Comparison of ENCODE assay signal across 8 cellular contexts in the genomic region with DNA sequence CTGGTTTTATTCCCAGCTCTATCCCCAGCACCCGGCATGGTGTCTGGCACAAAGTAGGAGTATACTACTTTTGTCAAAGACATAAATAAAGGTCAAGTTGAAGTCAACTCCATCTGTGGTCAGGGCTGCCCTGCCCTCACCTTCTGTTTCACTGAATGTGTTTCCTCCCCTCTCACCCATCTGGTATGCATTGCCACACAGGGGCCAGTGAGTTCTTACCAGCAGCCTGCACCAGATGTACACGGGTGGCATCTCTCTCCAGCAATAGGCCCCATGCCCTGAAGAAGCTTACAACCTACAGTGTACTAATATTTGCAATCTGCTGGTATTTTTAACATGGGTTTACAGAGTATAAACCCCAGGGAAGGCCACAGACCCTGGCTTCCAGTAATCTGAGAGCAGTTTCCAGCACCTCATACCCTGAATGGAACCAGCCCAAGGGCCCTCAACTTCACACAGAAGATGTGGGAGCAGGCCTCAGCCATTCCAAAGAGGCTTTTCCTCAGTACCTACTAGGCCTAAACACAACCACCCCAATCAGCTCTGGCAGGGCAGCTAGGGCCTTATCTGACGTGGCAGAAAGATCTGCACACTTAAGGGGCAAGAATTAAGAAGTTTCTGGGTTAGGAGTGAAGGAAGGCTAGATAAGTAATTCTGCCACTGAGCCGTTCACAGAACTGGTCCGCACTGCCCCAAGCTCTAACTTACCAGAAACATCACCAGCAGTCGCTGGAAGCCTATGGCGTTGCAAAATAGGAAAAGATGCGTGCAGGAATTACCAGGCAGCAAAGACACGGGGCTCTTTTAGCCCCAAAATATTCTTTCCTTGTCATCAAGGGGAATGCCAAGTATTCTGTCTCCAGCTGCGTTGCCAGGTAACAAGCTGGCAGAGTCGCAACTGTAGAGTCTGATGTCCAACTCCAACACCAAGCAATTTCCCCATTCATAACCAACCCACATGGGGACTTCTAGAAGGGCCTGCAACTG. TPM values are rescaled to one million over a fixed set of nuclear protein-coding genes. Genes with fewer than 3 reads are reported as not detected.
DNase-seq lines count a peak whose midpoint lies in the region; ATAC-seq and TF ChIP-seq lines count a peak whose summit lies in the region.

No MANE protein-coding gene starts in this region.

- H3K36me3 ChIP-seq in mammary epithelial cell (ENCODE audit: insufficient read depth, low read length): no peaks in the 10 kb centered on the region
- no peaks in the 10 kb centered on the region for H3K36me3 ChIP-seq in transverse colon

- peak; percentile 23 for DNase-seq in NCI-H1694 treated with DMSO at 0.1 percent for 48 hours (lab: John Stamatoyannopoulos, UW)
- no peak for DNase-seq in NCI-H1694 (lab: John Stamatoyannopoulos, UW)
- peak; percentile 79 for DNase-seq in MV-4-11 (lab: John Stamatoyannopoulos, UW)
- DNase-seq in mammary epithelial cell: peak; percentile 56
- no peak for DNase-seq in memory B cell (ENCODE audit: low spot score in 2 of 2)
- peak; percentile 64 for DNase-seq in transverse colon
- no peak for DNase-seq in activated gamma-delta T cell (lab: John Stamatoyannopoulos, UW)

- 60% methylated on average over 11 of the region's 11 CpGs for WGBS in mammary epithelial cell (ENCODE audit: low coverage, missing lambda C conversion rate)
- WGBS in transverse colon (ENCODE audit: low coverage in 1 of 2), 2 donors: 17 to 56% methylated on average over 1 to 11 of the region's 11 CpGs

- TF ChIP-seq EP300 in transverse colon (IDR thresholded peaks at IDR 0.05; ENCODE audit: low read depth): no peak

- H3K9me3 Mint-ChIP-seq in memory B cell: no peaks in the 10 kb centered on the region

- TF ChIP-seq POLR2A in transverse colon (IDR thresholded peaks at IDR 0.05): no peak

- peaks cover 51% of the 10 kb centered on the region for H3K4me1 Mint-ChIP-seq in memory B cell

- H3K4me3 ChIP-seq in mammary epithelial cell (replicated peaks in 1 of 3; ENCODE audit: insufficient read depth in 1 of 3, low read depth in 2 of 3, low read length in 3 of 3) (no peak overlapping the region), transverse colon (peak overlapping the region in 2 of 4 donors; percentile 67 to 93)

- no peaks in the 10 kb centered on the region for H4K20me1 ChIP-seq in mammary epithelial cell (ENCODE audit: insufficient read depth, low read length)

- no peak overlapping the region for H2AFZ ChIP-seq in mammary epithelial cell (ENCODE audit: low read depth, low read length)

- H3K4me3 Mint-ChIP-seq in memory B cell: peak overlapping the region; percentile 89

- no peaks in the 10 kb centered on the region for H3K27me3 Mint-ChIP-seq in memory B cell

- intact Hi-C loops in mammary epithelial cell (cut with micrococcal nuclease) (loop anchor here (5.0 kb wide), 1 partner anchor 112 kb away; no protein-coding TSS in a partner anchor), transverse colon (cut with DNase I; ENCODE audit: low total_unique reads) (loop anchor here (2.0 kb wide), 1 partner anchor 133 kb away; a partner anchor contains a TSS)

- no TSS peak for BruUV-seq in mammary epithelial cell (replicated peaks; lab: Mats Ljungman, UMichigan)

- no peaks in the 10 kb centered on the region for H3K27me3 ChIP-seq in mammary epithelial cell (ENCODE audit: insufficient read depth, low read length)
- H3K27me3 ChIP-seq in transverse colon: no peaks in the 10 kb centered on the region

- H3K9me3 ChIP-seq in mammary epithelial cell (replicated peaks; ENCODE audit: insufficient read depth, low read length) (no peaks in the 10 kb centered on the region), transverse colon (no peaks in the 10 kb centered on the region)

- H3K4me2 ChIP-seq in mammary epithelial cell (ENCODE audit: insufficient read depth, low read depth, low read length): peak overlapping the region; percentile 1

- H3K79me2 ChIP-seq in mammary epithelial cell (ENCODE audit: insufficient read depth, low read length): no peaks in the 10 kb centered on the region

- in situ Hi-C loops in mammary epithelial cell (cut with MboI; ENCODE audit: low sequenced_read_pairs in 2 of 2) (loop anchor here in 1 of 2 donors (25.0 kb wide), 1 partner anchor 338 kb away; a partner anchor contains a TSS), transverse colon (cut with MboI; ENCODE audit: low pct_ligation_motif_present in 1 of 4, low pct_unique_long_range_greater_than_20kb in 1 of 4, low sequenced_read_pairs in 3 of 4) (loop anchor here (10.0 to 25.0 kb wide), 3 partner anchors 338 to 363 kb away; a partner anchor contains a TSS)

- peak overlapping the region; percentile 91 for H3K27ac Mint-ChIP-seq in memory B cell

- TF ChIP-seq CTCF in mammary epithelial cell (conservative IDR thresholded peaks at IDR 0.05 in 1 of 2, IDR thresholded peaks at IDR 0.05 in 1 of 2; ENCODE audit: extremely low read depth in 1 of 2, insufficient read depth in 1 of 2, low read depth in 1 of 2, low read length in 2 of 2): no peak
- TF ChIP-seq CTCF in transverse colon (IDR thresholded peaks at IDR 0.05): no peak

- no peaks in the 10 kb centered on the region for H3K36me3 Mint-ChIP-seq in memory B cell

- CTCF ChIA-PET in mammary epithelial cell (lab: Charles Lee; ENCODE audit: low non-redundant PET): no interaction called here

- dilution Hi-C loops in mammary epithelial cell (cut with HindIII; ENCODE audit: low sequenced_read_pairs): loop anchor here (5.0 kb wide), 3 partner anchors 52 to 117 kb away; no protein-coding TSS in a partner anchor

- no peak for ATAC-seq in memory B cell (ENCODE audit: low read depth)
- ATAC-seq in GM18517 (IDR thresholded peaks at IDR 0.05; ENCODE audit: unreplicated experiment): no peak

- peaks cover 29% of the 10 kb centered on the region for H3K4me1 ChIP-seq in mammary epithelial cell (ENCODE audit: insufficient read depth, low read length)
- peaks cover 16 to 74% (median 56%) of the 10 kb centered on the region in 4 donors for H3K4me1 ChIP-seq in transverse colon

- no peak overlapping the region for H3K9ac ChIP-seq in mammary epithelial cell (ENCODE audit: insufficient read depth, low read length)

- H3K27ac ChIP-seq in mammary epithelial cell (ENCODE audit: insufficient read depth, low read depth, low read length) (no peak overlapping the region), transverse colon (peak overlapping the region; percentile 94 to 99 (median 97))

RNA-seq across cellular contexts. Expression of a gene that starts 2.1 kb away (rescaled TPM):
- total RNA-seq in mammary epithelial cell (10 to 100 TPM; 16.4 to 39.5 TPM), transverse colon (100 to 1,000 TPM in 1 of 4 donors, 10 to 100 TPM in 3; 19.1 to 101 (median 85.1) TPM)
- 41.3 TPM for polyA plus RNA-seq in mammary epithelial cell
- polyA minus RNA-seq in mammary epithelial cell: 31.6 TPM

Comparison
In these comparisons a context has a peak if more than half of its experiments do, and no peak if none do; other contexts are left out.
1. DNase-seq: peak in NCI-H1694 treated with DMSO at 0.1 percent for 48 hours (single experiment), MV-4-11 (single experiment), mammary epithelial cell (single experiment) and transverse colon (single experiment); none in NCI-H1694 (single experiment), memory B cell (0 of 2) and activated gamma-delta T cell (single experiment).